1 cellular context compared by ENCODE assay signal in genomic region chr5:32174011-32174866, GRCh38.
TF ChIP-seq lines count a peak whose summit lies in the region.

Gene GOLPH3, minus strand, starts transcription at chr5:32174319. Its CDS starts 285 bp downstream, at chr5:32174034.

TF ChIP-seq in HepG2, 621 proteins besides CTCF, POLR2A, EP300 and RAD21 (continued from another document and continues in another):
- 0 out of 2 replicates have a peak, but pooled peaks have one; percentile 14 for TF ChIP-seq E2F2 (CRISPR knock-in tag; IDR thresholded peaks at IDR 0.05; ENCODE audit: borderline replicate concordance)
- TF ChIP-seq ZNF160 (CRISPR knock-in tag; IDR thresholded peaks at IDR 0.05): peak; percentile 71
- TF ChIP-seq E2F5 (CRISPR knock-in tag; conservative IDR thresholded peaks at IDR 0.05): no peak; the same call in none of the 2 replicates
- no peak for TF ChIP-seq FLYWCH1 (CRISPR knock-in tag; IDR thresholded peaks at IDR 0.05)
- 0 out of 2 replicates have a peak, but pooled peaks have one; percentile 10 for TF ChIP-seq ZNF816 (CRISPR knock-in tag; IDR thresholded peaks at IDR 0.05; ENCODE audit: borderline replicate concordance)
- peak; percentile 83 for TF ChIP-seq SALL1 (CRISPR knock-in tag; IDR thresholded peaks at IDR 0.05)
- TF ChIP-seq, protein P1, sequence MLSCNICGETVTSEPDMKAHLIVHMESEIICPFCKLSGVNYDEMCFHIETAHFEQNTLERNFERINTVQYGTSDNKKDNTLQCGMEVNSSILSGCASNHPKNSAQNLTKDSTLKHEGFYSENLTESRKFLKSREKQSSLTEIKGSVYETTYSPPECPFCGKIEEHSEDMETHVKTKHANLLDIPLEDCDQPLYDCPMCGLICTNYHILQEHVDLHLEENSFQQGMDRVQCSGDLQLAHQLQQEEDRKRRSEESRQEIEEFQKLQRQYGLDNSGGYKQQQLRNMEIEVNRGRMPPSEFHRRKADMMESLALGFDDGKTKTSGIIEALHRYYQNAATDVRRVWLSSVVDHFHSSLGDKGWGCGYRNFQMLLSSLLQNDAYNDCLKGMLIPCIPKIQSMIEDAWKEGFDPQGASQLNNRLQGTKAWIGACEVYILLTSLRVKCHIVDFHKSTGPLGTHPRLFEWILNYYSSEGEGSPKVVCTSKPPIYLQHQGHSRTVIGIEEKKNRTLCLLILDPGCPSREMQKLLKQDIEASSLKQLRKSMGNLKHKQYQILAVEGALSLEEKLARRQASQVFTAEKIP (CRISPR knock-in tag; IDR thresholded peaks at IDR 0.05; ENCODE audit: borderline replicate concordance): no peak
- TF ChIP-seq, protein P2, sequence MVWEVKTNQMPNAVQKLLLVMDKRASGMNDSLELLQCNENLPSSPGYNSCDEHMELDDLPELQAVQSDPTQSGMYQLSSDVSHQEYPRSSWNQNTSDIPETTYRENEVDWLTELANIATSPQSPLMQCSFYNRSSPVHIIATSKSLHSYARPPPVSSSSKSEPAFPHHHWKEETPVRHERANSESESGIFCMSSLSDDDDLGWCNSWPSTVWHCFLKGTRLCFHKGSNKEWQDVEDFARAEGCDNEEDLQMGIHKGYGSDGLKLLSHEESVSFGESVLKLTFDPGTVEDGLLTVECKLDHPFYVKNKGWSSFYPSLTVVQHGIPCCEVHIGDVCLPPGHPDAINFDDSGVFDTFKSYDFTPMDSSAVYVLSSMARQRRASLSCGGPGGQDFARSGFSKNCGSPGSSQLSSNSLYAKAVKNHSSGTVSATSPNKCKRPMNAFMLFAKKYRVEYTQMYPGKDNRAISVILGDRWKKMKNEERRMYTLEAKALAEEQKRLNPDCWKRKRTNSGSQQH (CRISPR knock-in tag; IDR thresholded peaks at IDR 0.05; ENCODE audit: low read depth): 0 out of 2 replicates have a peak, but pooled peaks have one; percentile 11
- TF ChIP-seq, protein P3, sequence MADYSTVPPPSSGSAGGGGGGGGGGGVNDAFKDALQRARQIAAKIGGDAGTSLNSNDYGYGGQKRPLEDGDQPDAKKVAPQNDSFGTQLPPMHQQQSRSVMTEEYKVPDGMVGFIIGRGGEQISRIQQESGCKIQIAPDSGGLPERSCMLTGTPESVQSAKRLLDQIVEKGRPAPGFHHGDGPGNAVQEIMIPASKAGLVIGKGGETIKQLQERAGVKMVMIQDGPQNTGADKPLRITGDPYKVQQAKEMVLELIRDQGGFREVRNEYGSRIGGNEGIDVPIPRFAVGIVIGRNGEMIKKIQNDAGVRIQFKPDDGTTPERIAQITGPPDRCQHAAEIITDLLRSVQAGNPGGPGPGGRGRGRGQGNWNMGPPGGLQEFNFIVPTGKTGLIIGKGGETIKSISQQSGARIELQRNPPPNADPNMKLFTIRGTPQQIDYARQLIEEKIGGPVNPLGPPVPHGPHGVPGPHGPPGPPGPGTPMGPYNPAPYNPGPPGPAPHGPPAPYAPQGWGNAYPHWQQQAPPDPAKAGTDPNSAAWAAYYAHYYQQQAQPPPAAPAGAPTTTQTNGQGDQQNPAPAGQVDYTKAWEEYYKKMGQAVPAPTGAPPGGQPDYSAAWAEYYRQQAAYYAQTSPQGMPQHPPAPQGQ (CRISPR knock-in tag; IDR thresholded peaks at IDR 0.05; ENCODE audit: borderline replicate concordance): no peak
- TF ChIP-seq, protein P4, sequence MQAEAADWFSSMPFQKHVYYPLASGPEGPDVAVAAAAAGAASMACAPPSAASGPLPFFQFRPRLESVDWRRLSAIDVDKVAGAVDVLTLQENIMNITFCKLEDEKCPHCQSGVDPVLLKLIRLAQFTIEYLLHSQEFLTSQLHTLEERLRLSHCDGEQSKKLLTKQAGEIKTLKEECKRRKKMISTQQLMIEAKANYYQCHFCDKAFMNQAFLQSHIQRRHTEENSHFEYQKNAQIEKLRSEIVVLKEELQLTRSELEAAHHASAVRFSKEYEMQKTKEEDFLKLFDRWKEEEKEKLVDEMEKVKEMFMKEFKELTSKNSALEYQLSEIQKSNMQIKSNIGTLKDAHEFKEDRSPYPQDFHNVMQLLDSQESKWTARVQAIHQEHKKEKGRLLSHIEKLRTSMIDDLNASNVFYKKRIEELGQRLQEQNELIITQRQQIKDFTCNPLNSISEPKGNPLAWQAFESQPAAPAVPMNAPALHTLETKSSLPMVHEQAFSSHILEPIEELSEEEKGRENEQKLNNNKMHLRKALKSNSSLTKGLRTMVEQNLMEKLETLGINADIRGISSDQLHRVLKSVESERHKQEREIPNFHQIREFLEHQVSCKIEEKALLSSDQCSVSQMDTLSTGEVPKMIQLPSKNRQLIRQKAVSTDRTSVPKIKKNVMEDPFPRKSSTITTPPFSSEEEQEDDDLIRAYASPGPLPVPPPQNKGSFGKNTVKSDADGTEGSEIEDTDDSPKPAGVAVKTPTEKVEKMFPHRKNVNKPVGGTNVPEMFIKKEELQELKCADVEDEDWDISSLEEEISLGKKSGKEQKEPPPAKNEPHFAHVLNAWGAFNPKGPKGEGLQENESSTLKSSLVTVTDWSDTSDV (CRISPR knock-in tag; IDR thresholded peaks at IDR 0.05): peak; percentile 97
- TF ChIP-seq NFE2L1 (CRISPR knock-in tag; IDR thresholded peaks at IDR 0.05; ENCODE audit: borderline replicate concordance): 0 out of 2 replicates have a peak, but pooled peaks have one; percentile 39
- no peak for TF ChIP-seq SAFB2 (CRISPR knock-in tag; IDR thresholded peaks at IDR 0.05; ENCODE audit: borderline replicate concordance, low read depth)
- no peak for TF ChIP-seq HDAC6 (IDR thresholded peaks at IDR 0.05; ENCODE audit: low read depth, low read length)
- TF ChIP-seq SOX5 (CRISPR knock-in tag; IDR thresholded peaks at IDR 0.05; ENCODE audit: borderline replicate concordance): peak; percentile 54; the same call in 1 of the 2 replicates
- TF ChIP-seq ZNF558 (CRISPR knock-in tag; IDR thresholded peaks at IDR 0.05; ENCODE audit: borderline replicate concordance): peak; percentile 51; the same call in 1 of the 2 replicates
- TF ChIP-seq, protein P5, sequence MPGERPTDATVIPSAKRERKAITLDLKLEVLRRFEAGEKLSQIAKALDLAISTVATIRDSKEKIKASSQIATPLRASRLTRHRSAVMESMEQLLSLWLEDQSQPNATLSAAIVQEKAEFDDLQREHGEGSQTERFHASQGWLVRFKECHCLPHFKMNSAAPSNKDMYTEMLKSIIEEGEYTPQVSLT (CRISPR knock-in tag; IDR thresholded peaks at IDR 0.05; ENCODE audit: borderline replicate concordance, low read depth): peak; percentile 35; the same call in 1 of the 2 replicates
- TF ChIP-seq HNF4G (IDR thresholded peaks at IDR 0.05; ENCODE audit: borderline replicate concordance, low read depth, low read length): no peak; the same call in none of the 2 replicates
- TF ChIP-seq HNF4G (CRISPR knock-in tag; IDR thresholded peaks at IDR 0.05; ENCODE audit: borderline replicate concordance, low read depth): peak; percentile 77; the same call in 1 of the 2 replicates
- TF ChIP-seq SETDB1 (CRISPR knock-in tag; IDR thresholded peaks at IDR 0.05; ENCODE audit: borderline replicate concordance): no peak
- no peak for TF ChIP-seq MBNL3 (CRISPR knock-in tag; conservative IDR thresholded peaks at IDR 0.05)
- TF ChIP-seq ZNF430 (CRISPR knock-in tag; IDR thresholded peaks at IDR 0.05): peak; percentile 95
- TF ChIP-seq, protein P6, sequence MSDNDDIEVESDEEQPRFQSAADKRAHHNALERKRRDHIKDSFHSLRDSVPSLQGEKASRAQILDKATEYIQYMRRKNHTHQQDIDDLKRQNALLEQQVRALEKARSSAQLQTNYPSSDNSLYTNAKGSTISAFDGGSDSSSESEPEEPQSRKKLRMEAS (IDR thresholded peaks at IDR 0.05): no peak
- TF ChIP-seq ZNF274 (CRISPR knock-in tag; IDR thresholded peaks at IDR 0.05): peak; percentile 54; the same call in 1 of the 2 replicates
- TF ChIP-seq ZNF563 (CRISPR knock-in tag; IDR thresholded peaks at IDR 0.05): peak; percentile 91
- TF ChIP-seq ZFP91 (CRISPR knock-in tag; IDR thresholded peaks at IDR 0.05; ENCODE audit: borderline replicate concordance): peak; percentile 91; the same call in 1 of the 2 replicates
- no peak for TF ChIP-seq BHLHE40 (IDR thresholded peaks at IDR 0.05; ENCODE audit: low read length)
- no peak for TF ChIP-seq ZNF468 (CRISPR knock-in tag; IDR thresholded peaks at IDR 0.05)
- TF ChIP-seq ZSCAN29 (CRISPR knock-in tag; conservative IDR thresholded peaks at IDR 0.05): peak; percentile 91
- TF ChIP-seq ZNF660 (CRISPR knock-in tag; IDR thresholded peaks at IDR 0.05; ENCODE audit: borderline replicate concordance, low read depth): no peak
- no peak for TF ChIP-seq ZKSCAN1 (IDR thresholded peaks at IDR 0.05; ENCODE audit: low read length)
- no peak for TF ChIP-seq ARHGAP35 (CRISPR knock-in tag; IDR thresholded peaks at IDR 0.05; ENCODE audit: borderline replicate concordance)
- no peak for TF ChIP-seq ZNF570 (CRISPR knock-in tag; IDR thresholded peaks at IDR 0.05; ENCODE audit: borderline replicate concordance)
- TF ChIP-seq U2AF2 (IDR thresholded peaks at IDR 0.05; ENCODE audit: low read depth, low read length): no peak
- peak; percentile 78; the same call in 1 of the 2 replicates for TF ChIP-seq ZNF225 (CRISPR knock-in tag; IDR thresholded peaks at IDR 0.05)
- TF ChIP-seq, protein P7, sequence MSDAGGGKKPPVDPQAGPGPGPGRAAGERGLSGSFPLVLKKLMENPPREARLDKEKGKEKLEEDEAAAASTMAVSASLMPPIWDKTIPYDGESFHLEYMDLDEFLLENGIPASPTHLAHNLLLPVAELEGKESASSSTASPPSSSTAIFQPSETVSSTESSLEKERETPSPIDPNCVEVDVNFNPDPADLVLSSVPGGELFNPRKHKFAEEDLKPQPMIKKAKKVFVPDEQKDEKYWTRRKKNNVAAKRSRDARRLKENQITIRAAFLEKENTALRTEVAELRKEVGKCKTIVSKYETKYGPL (CRISPR knock-in tag; IDR thresholded peaks at IDR 0.05): no peak; the same call in 1 of the 2 replicates
- TF ChIP-seq ZNF746 (CRISPR knock-in tag; IDR thresholded peaks at IDR 0.05): peak; percentile 86; the same call in 1 of the 2 replicates
- peak; percentile 36 for TF ChIP-seq CBX1 (IDR thresholded peaks at IDR 0.05; ENCODE audit: low read depth)
- no peak for TF ChIP-seq ZNF562 (CRISPR knock-in tag; IDR thresholded peaks at IDR 0.05; ENCODE audit: borderline replicate concordance)
- peak; percentile 54; the same call in 1 of the 2 replicates for TF ChIP-seq ZNF451 (CRISPR knock-in tag; IDR thresholded peaks at IDR 0.05)
- no peak; the same call in 1 of the 2 replicates for TF ChIP-seq ZNF331 (CRISPR knock-in tag; IDR thresholded peaks at IDR 0.05)
- TF ChIP-seq KMT2A (CRISPR knock-in tag; IDR thresholded peaks at IDR 0.05): peak; percentile 97
- TF ChIP-seq, protein P8, sequence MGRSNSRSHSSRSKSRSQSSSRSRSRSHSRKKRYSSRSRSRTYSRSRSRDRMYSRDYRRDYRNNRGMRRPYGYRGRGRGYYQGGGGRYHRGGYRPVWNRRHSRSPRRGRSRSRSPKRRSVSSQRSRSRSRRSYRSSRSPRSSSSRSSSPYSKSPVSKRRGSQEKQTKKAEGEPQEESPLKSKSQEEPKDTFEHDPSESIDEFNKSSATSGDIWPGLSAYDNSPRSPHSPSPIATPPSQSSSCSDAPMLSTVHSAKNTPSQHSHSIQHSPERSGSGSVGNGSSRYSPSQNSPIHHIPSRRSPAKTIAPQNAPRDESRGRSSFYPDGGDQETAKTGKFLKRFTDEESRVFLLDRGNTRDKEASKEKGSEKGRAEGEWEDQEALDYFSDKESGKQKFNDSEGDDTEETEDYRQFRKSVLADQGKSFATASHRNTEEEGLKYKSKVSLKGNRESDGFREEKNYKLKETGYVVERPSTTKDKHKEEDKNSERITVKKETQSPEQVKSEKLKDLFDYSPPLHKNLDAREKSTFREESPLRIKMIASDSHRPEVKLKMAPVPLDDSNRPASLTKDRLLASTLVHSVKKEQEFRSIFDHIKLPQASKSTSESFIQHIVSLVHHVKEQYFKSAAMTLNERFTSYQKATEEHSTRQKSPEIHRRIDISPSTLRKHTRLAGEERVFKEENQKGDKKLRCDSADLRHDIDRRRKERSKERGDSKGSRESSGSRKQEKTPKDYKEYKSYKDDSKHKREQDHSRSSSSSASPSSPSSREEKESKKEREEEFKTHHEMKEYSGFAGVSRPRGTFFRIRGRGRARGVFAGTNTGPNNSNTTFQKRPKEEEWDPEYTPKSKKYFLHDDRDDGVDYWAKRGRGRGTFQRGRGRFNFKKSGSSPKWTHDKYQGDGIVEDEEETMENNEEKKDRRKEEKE (IDR thresholded peaks at IDR 0.05): no peak
- 0 out of 2 replicates have a peak, but pooled peaks have one; percentile 21 for TF ChIP-seq KDM6A (CRISPR knock-in tag; IDR thresholded peaks at IDR 0.05; ENCODE audit: low read depth)
- TF ChIP-seq MEIS1 (CRISPR knock-in tag; IDR thresholded peaks at IDR 0.05; ENCODE audit: borderline replicate concordance): peak; percentile 32; the same call in 1 of the 2 replicates
- peak; percentile 69 for TF ChIP-seq GATA4 (IDR thresholded peaks at IDR 0.05; ENCODE audit: borderline replicate concordance, low read depth)
- peak; percentile 95 for TF ChIP-seq ZSCAN31 (CRISPR knock-in tag; IDR thresholded peaks at IDR 0.05; ENCODE audit: low read depth)
- no peak for TF ChIP-seq ZNF530 (CRISPR knock-in tag; IDR thresholded peaks at IDR 0.05; ENCODE audit: low read depth)
- no peak for TF ChIP-seq PRPF4 (IDR thresholded peaks at IDR 0.05; ENCODE audit: low read depth, low read length, poor library complexity, severe bottlenecking)
- no peak for TF ChIP-seq ZNF7 (CRISPR knock-in tag; IDR thresholded peaks at IDR 0.05)
- peak; percentile 79; the same call in 1 of the 2 replicates for TF ChIP-seq RFXAP (CRISPR knock-in tag; IDR thresholded peaks at IDR 0.05; ENCODE audit: borderline replicate concordance)
- no peak for TF ChIP-seq LCORL (IDR thresholded peaks at IDR 0.05)
- peak; percentile 69; the same call in 1 of the 2 replicates for TF ChIP-seq LCORL (CRISPR knock-in tag; IDR thresholded peaks at IDR 0.05)
